Comparison of ENCODE assay signal across 1 cellular context in the genomic region with DNA sequence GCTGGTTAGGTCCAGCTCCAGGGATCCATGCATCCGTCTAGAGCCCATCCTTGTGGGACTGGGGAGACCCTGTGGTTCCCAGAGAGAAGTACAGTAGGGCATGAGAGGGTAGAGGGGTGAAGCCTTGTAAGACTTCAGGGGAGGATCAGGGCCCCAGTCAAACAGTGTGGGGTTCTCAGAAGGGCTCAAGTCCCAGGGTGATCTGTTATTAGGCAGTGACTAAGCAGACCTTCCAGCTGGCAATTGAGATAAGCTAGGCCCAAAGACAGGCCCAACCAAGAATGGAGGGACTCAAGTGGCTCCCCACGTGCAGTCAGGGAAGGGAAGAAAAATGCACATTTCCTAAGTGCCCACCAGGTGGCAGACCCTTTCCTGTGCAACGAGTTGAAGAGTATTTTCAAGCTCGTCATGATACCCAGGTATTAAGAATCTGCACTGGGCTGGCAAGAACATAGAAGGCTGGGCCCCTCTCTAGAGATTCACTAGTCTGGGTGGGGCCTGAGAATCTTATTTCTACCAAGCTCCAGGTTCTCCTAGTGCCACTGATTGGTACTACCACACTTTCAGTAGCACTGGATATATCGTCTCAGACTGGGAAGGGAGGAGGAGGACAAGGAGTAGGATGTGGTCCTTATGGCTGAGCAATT.
A peak's percentile ranks its signal among the peaks of the same experiment; 100 is the strongest.
TF ChIP-seq lines count a peak whose summit lies in the region.

No MANE protein-coding gene starts in this region.

TF ChIP-seq in HEK293, 187 proteins besides CTCF, POLR2A, EP300 and RAD21 (continued from another document):
- TF ChIP-seq, protein P1, sequence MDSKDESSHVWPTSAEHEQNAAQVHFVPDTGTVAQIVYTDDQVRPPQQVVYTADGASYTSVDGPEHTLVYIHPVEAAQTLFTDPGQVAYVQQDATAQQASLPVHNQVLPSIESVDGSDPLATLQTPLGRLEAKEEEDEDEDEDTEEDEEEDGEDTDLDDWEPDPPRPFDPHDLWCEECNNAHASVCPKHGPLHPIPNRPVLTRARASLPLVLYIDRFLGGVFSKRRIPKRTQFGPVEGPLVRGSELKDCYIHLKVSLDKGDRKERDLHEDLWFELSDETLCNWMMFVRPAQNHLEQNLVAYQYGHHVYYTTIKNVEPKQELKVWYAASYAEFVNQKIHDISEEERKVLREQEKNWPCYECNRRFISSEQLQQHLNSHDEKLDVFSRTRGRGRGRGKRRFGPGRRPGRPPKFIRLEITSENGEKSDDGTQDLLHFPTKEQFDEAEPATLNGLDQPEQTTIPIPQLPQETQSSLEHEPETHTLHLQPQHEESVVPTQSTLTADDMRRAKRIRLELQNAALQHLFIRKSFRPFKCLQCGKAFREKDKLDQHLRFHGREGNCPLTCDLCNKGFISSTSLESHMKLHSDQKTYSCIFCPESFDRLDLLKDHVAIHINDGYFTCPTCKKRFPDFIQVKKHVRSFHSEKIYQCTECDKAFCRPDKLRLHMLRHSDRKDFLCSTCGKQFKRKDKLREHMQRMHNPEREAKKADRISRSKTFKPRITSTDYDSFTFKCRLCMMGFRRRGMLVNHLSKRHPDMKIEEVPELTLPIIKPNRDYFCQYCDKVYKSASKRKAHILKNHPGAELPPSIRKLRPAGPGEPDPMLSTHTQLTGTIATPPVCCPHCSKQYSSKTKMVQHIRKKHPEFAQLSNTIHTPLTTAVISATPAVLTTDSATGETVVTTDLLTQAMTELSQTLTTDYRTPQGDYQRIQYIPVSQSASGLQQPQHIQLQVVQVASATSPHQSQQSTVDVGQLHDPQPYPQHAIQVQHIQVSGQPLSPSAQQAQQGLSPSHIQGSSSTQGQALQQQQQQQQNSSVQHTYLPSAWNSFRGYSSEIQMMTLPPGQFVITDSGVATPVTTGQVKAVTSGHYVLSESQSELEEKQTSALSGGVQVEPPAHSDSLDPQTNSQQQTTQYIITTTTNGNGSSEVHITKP (tag by site-specific recombination; IDR thresholded peaks at IDR 0.05), result peak; percentile 54
- TF ChIP-seq ZNF133 (tag by site-specific recombination; IDR thresholded peaks at IDR 0.05) (peak; percentile 63; the same call in 1 of the 2 replicates), ZNF560 (tag by site-specific recombination; IDR thresholded peaks at IDR 0.05; ENCODE audit: borderline replicate concordance) (no peak), YY1 (tag by site-specific recombination; IDR thresholded peaks at IDR 0.05) (0 out of 2 replicates have a peak, but pooled peaks have one; percentile 32), ZBTB8A (tag by site-specific recombination; IDR thresholded peaks at IDR 0.05) (0 out of 2 replicates have a peak, but pooled peaks have one; percentile 14), ZNF558 (tag by site-specific recombination; IDR thresholded peaks at IDR 0.05) (no peak), ZNF202 (tag by site-specific recombination; IDR thresholded peaks at IDR 0.05; ENCODE audit: borderline replicate concordance) (no peak), ZNF768 (tag by site-specific recombination; IDR thresholded peaks at IDR 0.05) (no peak), HOXC10 (CRISPR knock-in tag; IDR thresholded peaks at IDR 0.05) (no peak), ZNF707 (tag by site-specific recombination; IDR thresholded peaks at IDR 0.05) (no peak), ZNF660 (tag by site-specific recombination; IDR thresholded peaks at IDR 0.05) (peak; percentile 56), ZNF654 (tag by site-specific recombination; IDR thresholded peaks at IDR 0.05; ENCODE audit: low read depth) (peak; percentile 69), ZIC2 (tag by site-specific recombination; IDR thresholded peaks at IDR 0.05) (peak; percentile 49), GLI4 (tag by site-specific recombination; IDR thresholded peaks at IDR 0.05) (no peak)
- TF ChIP-seq, protein P2, sequence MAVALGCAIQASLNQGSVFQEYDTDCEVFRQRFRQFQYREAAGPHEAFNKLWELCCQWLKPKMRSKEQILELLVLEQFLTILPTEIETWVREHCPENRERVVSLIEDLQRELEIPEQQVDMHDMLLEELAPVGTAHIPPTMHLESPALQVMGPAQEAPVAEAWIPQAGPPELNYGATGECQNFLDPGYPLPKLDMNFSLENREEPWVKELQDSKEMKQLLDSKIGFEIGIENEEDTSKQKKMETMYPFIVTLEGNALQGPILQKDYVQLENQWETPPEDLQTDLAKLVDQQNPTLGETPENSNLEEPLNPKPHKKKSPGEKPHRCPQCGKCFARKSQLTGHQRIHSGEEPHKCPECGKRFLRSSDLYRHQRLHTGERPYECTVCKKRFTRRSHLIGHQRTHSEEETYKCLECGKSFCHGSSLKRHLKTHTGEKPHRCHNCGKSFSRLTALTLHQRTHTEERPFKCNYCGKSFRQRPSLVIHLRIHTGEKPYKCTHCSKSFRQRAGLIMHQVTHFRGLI (tag by site-specific recombination; IDR thresholded peaks at IDR 0.05), result peak; percentile 77; the same call in 1 of the 2 replicates
